ENCODE assay signal across 22 cellular contexts in the genomic region with DNA sequence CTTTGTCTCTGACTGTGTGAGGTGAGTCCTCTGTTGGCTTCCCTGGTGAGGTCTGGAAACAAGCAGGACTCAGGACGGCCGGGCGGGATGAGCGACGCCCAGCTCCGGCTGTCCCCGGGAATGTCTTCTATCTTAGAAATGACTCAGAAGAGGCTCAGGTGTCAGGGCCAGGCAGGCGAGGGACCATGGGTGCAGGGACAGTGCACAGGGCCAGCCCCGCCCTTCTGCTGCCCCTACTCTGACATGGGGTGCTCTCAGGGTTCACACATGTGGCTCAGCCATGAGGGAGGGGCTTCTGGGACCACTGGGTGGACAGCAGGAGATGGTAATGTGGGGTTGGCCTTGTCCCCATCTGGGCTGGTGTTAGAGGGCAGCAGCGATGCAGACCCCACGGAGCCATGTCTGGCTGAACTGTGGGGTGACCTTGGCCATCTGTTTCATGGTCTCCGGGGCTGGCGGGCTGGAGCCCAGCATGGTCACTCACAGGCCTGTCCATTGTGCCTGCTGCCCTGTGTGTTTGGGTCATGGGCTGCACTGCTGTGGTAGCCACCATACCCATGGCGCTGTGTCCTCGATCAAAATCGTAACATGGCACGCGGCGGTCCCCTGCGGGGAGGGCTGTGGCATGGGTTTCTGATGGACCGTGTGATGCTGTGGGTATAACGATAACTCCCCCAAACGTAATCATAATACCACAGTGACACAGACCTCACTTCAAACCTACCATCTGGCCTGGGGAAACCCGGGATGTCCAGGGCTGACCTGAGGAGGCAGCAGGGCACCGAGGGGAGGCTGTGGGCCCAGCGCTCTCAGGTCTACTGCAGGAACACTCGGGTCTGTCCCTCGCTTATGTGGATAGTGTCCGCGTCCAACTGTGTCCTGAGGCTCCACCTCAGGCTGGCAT.
DNase-seq lines count a peak whose midpoint lies in the region; ATAC-seq, FAIRE-seq and TF ChIP-seq lines count a peak whose summit lies in the region.
"Had no signal": no experiment of that assay in that cellular context is flagged by ENCODE, and none has a peak within 500 bp of the region (broad histone marks: within the 10 kb centered on the region; RNA-seq: fewer than 3 reads in every experiment).

No MANE protein-coding gene starts in this region.

- TF ChIP-seq EP300 in K562 (IDR thresholded peaks at IDR 0.05; ENCODE audit: low read length) = no peak

- TF ChIP-seq CTCF in K562 (IDR thresholded peaks at IDR 0.05 in 2 of 3, conservative IDR thresholded peaks at IDR 0.05 in 1 of 3; ENCODE audit: insufficient read depth in 2 of 3, low read depth in 1 of 3, low read length in 3 of 3) (no peak), tibial artery (IDR thresholded peaks at IDR 0.05) (no peak), PC-9 (conservative IDR thresholded peaks at IDR 0.05) (no peak)

- H4K20me1 ChIP-seq in K562 (replicated peaks; ENCODE audit: control insufficient read depth, insufficient read depth, low read length) = no peaks in the 10 kb centered on the region
- no peaks in the 10 kb centered on the region for H4K20me1 ChIP-seq in PC-9 (ENCODE audit: insufficient read depth)

- in situ Hi-C loops in K562 (cut with MboI) = no loop called here

- no peaks in the 10 kb centered on the region for H3K9me3 ChIP-seq in K562 (replicated peaks; ENCODE audit: control insufficient read depth, insufficient read depth, low read depth, low read length)
- no peaks in the 10 kb centered on the region for H3K9me3 ChIP-seq in tibial artery
- H3K9me3 ChIP-seq in PC-9 (ENCODE audit: insufficient read depth, low read depth) = no peaks in the 10 kb centered on the region
- H3K9me3 ChIP-seq: pancreas had no signal

- no peaks in the 10 kb centered on the region; a peak in 1 of 5 replicates for H3K27me3 ChIP-seq in K562 (ENCODE audit: control insufficient read depth in 2 of 2, insufficient read depth in 2 of 2, low read length in 2 of 2)
- H3K27me3 ChIP-seq in tibial artery = peaks cover 0 to 4% of the 10 kb centered on the region in 2 donors
- H3K27me3 ChIP-seq in PC-9 (ENCODE audit: insufficient read depth, low read depth) = peaks cover 51% of the 10 kb centered on the region
- H3K27me3 ChIP-seq: pancreas, tibial nerve had no signal

- H2AFZ ChIP-seq in K562 (ENCODE audit: low read depth, low read length) = no peak overlapping the region
- no peak overlapping the region for H2AFZ ChIP-seq in PC-9
- H2AFZ ChIP-seq: GM23338 had no signal

- BruUV-seq in K562 (replicated peaks; lab: Mats Ljungman, UMichigan) (no TSS peak), PC-9 (replicated peaks; lab: Mats Ljungman, UMichigan) (no TSS peak)

- WGBS in K562 (ENCODE audit: insufficient coverage, low coverage, missing lambda C conversion rate) = 3% methylated on average over 22 of the region's 30 CpGs

- CTCF ChIA-PET in K562 (lab: Yijun Ruan, JAX; ENCODE audit: low intra/inter-chr PET ratio) = no interaction called here
- CTCF ChIA-PET in PC-9 (lab: Charles Lee) = no interaction called here

- FAIRE-seq in K562 (lab: Jason Lieb, UNC) = no peak
- FAIRE-seq: bronchial epithelial cell, frontal cortex, pancreas, small intestine had no signal

- no peaks in the 10 kb centered on the region for H3K9me1 ChIP-seq in K562 (ENCODE audit: control insufficient read depth, insufficient read depth, low read length)

- no peaks in the 10 kb centered on the region for H3K9me2 ChIP-seq in PC-9 (ENCODE audit: insufficient read depth)

- peak; percentile 43 for DNase-seq in activated effector memory CD4-positive, alpha-beta T cell treated with anti-CD3 and anti-CD28 coated beads, Interleukin-2, amount 50 U/mL, for 16 hours
- DNase-seq in activated effector memory CD4-positive, alpha-beta T cell treated with Interleukin-2 at 50 U/mL for 16 hours = no peak
- DNase-seq in K562 (ENCODE audit: extremely low read depth in 1 of 4, low spot score in 3 of 4) = peak in 3 of 4 experiments; percentile 1
- DNase-seq in mesenteric fat pad (ENCODE audit: low spot score) = peak; percentile 84
- peak; percentile 11 to 52 for DNase-seq in tibial artery
- DNase-seq in stimulated activated CD4-positive, alpha-beta T cell treated with anti-CD3 and anti-CD28 coated beads, Interleukin-1b, Interleukin-23, amount 100 ng/mL, for 48 hours = no peak
- no peak for DNase-seq in PC-9
- DNase-seq: activated CD4-positive, alpha-beta T cell treated with anti-CD3 and anti-CD28 coated beads for 36 hours; CD8-positive, alpha-beta T cell; DMS79; NCI-H1436; NCI-H2171 treated with DMSO at 0.1 percent for 48 hours; OCI-M1; small intestine; T1000 had no signal

- H3K79me2 ChIP-seq in K562 (ENCODE audit: control insufficient read depth, insufficient read depth, low read length) (no peaks in the 10 kb centered on the region), PC-9 (ENCODE audit: low read depth) (no peaks in the 10 kb centered on the region)

- H3F3A ChIP-seq in PC-9 (ENCODE audit: insufficient read depth, low read depth) = no peaks in the 10 kb centered on the region

- H3K4me3 ChIP-seq in K562 (no peak overlapping the region), tibial artery (no peak overlapping the region), PC-9 (no peak overlapping the region)
- H3K4me3 ChIP-seq: dorsolateral prefrontal cortex, GM23338, pancreas, tibial nerve had no signal

- POLR2A ChIA-PET in K562 (lab: Yijun Ruan, JAX) (no interaction called here), PC-9 (lab: Charles Lee; ENCODE audit: unreplicated experiment) (no interaction called here)

- no peaks in the 10 kb centered on the region for H3K4me1 ChIP-seq in K562 (replicated peaks in 1 of 2; ENCODE audit: control insufficient read depth in 2 of 2, insufficient read depth in 2 of 2, low read length in 2 of 2)
- H3K4me1 ChIP-seq in tibial artery = no peaks in the 10 kb centered on the region
- H3K4me1 ChIP-seq in PC-9 (replicated peaks; ENCODE audit: insufficient read depth) = no peaks in the 10 kb centered on the region
- H3K4me1 ChIP-seq: pancreas, tibial nerve had no signal

- intact Hi-C loops in K562 (cut with micrococcal nuclease) = no loop called here
- intact Hi-C loops in tibial artery (cut with DNase I; ENCODE audit: low total_unique reads) = no loop called here
- intact Hi-C loops in PC-9 (cut with micrococcal nuclease; ENCODE audit: unreplicated experiment) = no loop called here

- H3K9ac ChIP-seq in K562 (ENCODE audit: insufficient read depth in 1 of 2, low read depth in 2 of 2, low read length in 2 of 2) = no peak overlapping the region

- TF ChIP-seq RAD21 in K562 (CRISPR knock-in tag; conservative IDR thresholded peaks at IDR 0.05 in 1 of 2, IDR thresholded peaks at IDR 0.05 in 1 of 2) = no peak

- TF ChIP-seq POLR2A in K562 (conservative IDR thresholded peaks at IDR 0.05) = no peak

- H3K4me2 ChIP-seq in K562 (ENCODE audit: insufficient read depth, low read length) = no peak overlapping the region
- H3K4me2 ChIP-seq in PC-9 = no peak overlapping the region
- H3K4me2 ChIP-seq: GM23338 had no signal

- ATAC-seq in K562 (no peak), GM21723 (IDR thresholded peaks at IDR 0.05; ENCODE audit: unreplicated experiment) (no peak)
- ATAC-seq: activated CD4-positive, alpha-beta T cell treated with anti-CD3 and anti-CD28 coated beads for 36 hours; CD8-positive, alpha-beta T cell; GM23338; pancreas had no signal

- H3K27ac ChIP-seq in K562 (ENCODE audit: extremely low read depth, low read depth, low read length) = no peak overlapping the region
- H3K27ac ChIP-seq in tibial artery = no peak overlapping the region
- H3K27ac ChIP-seq in PC-9 = no peak overlapping the region
- H3K27ac ChIP-seq: dorsolateral prefrontal cortex, pancreas, tibial nerve had no signal

- H3K36me3 ChIP-seq in K562 (ENCODE audit: control insufficient read depth, insufficient read depth, low read length) = no peaks in the 10 kb centered on the region
- H3K36me3 ChIP-seq in tibial artery = no peaks in the 10 kb centered on the region
- H3K36me3 ChIP-seq in PC-9 (ENCODE audit: low read depth) = no peaks in the 10 kb centered on the region
- H3K36me3 ChIP-seq: pancreas, tibial nerve had no signal

TF ChIP-seq in K562, 482 proteins besides CTCF, POLR2A, EP300 and RAD21 (continues in another document):
- TF ChIP-seq ZNF76 (CRISPR knock-in tag; IDR thresholded peaks at IDR 0.05; ENCODE audit: borderline replicate concordance) (no peak), ZFP1 (CRISPR knock-in tag; IDR thresholded peaks at IDR 0.05) (no peak), GABPA (tag; conservative IDR thresholded peaks at IDR 0.05; ENCODE audit: low read depth) (no peak)
- TF ChIP-seq, protein P1, sequence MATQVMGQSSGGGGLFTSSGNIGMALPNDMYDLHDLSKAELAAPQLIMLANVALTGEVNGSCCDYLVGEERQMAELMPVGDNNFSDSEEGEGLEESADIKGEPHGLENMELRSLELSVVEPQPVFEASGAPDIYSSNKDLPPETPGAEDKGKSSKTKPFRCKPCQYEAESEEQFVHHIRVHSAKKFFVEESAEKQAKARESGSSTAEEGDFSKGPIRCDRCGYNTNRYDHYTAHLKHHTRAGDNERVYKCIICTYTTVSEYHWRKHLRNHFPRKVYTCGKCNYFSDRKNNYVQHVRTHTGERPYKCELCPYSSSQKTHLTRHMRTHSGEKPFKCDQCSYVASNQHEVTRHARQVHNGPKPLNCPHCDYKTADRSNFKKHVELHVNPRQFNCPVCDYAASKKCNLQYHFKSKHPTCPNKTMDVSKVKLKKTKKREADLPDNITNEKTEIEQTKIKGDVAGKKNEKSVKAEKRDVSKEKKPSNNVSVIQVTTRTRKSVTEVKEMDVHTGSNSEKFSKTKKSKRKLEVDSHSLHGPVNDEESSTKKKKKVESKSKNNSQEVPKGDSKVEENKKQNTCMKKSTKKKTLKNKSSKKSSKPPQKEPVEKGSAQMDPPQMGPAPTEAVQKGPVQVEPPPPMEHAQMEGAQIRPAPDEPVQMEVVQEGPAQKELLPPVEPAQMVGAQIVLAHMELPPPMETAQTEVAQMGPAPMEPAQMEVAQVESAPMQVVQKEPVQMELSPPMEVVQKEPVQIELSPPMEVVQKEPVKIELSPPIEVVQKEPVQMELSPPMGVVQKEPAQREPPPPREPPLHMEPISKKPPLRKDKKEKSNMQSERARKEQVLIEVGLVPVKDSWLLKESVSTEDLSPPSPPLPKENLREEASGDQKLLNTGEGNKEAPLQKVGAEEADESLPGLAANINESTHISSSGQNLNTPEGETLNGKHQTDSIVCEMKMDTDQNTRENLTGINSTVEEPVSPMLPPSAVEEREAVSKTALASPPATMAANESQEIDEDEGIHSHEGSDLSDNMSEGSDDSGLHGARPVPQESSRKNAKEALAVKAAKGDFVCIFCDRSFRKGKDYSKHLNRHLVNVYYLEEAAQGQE (CRISPR knock-in tag; IDR thresholded peaks at IDR 0.05; ENCODE audit: low read depth) = no peak

Comparison
In these comparisons a context has a peak if more than half of its experiments do, and no peak if none do; other contexts are left out.
1. DNase-seq: peak in activated effector memory CD4-positive, alpha-beta T cell treated with anti-CD3 and anti-CD28 coated beads, Interleukin-2, amount 50 U/mL, for 16 hours (single experiment), K562 (3 of 4), mesenteric fat pad (single experiment) and tibial artery (2 of 2); none in activated effector memory CD4-positive, alpha-beta T cell treated with Interleukin-2 at 50 U/mL for 16 hours (single experiment), stimulated activated CD4-positive, alpha-beta T cell treated with anti-CD3 and anti-CD28 coated beads, Interleukin-1b, Interleukin-23, amount 100 ng/mL, for 48 hours (single experiment) and PC-9 (0 of 2).